In genomic region chr10:95655571-95656290, GRCh38 we compare ENCODE assay signal across 8 cellular contexts. TPM values are rescaled to one million over a fixed set of nuclear protein-coding genes. Genes with fewer than 3 reads are reported as not detected.
A peak's percentile ranks its signal among the peaks of the same experiment; 100 is the strongest.
DNase-seq lines count a peak whose midpoint lies in the region; ATAC-seq and TF ChIP-seq lines count a peak whose summit lies in the region.

No MANE protein-coding gene starts in this region.

- DNase-seq in Calu3 (no peak), fibroblast of villous mesenchyme (ENCODE audit: low read depth) (peak; percentile 76), omental fat pad (ENCODE audit: low spot score) (no peak), foreskin melanocyte (no peak), HK-2 (ENCODE audit: unreplicated experiment) (no peak)
- peak; percentile 21 to 22 for DNase-seq in activated CD4-positive, alpha-beta T cell treated with anti-CD3 and anti-CD28 coated beads, Interleukin-2, amount 50 U/mL, for 4 hours

- TF ChIP-seq CTCF in Calu3 (IDR thresholded peaks at IDR 0.05; ENCODE audit: unreplicated experiment), result no peak
- no peak for TF ChIP-seq CTCF in fibroblast of villous mesenchyme (IDR thresholded peaks at IDR 0.05; ENCODE audit: insufficient read depth, low read depth, low read length)
- TF ChIP-seq CTCF in omental fat pad (IDR thresholded peaks at IDR 0.05), result no peak

- H3K27me3 ChIP-seq in HUES6 (ENCODE audit: control insufficient read depth, insufficient read depth, low read length), result no peaks in the 10 kb centered on the region

- H3K27ac Mint-ChIP-seq in Calu3 (ENCODE audit: unreplicated experiment), result peak overlapping the region; percentile 61

- no TSS peak for BruUV-seq in Calu3 (replicated peaks; lab: Mats Ljungman, UMichigan)

- intact Hi-C loops in Calu3 (cut with micrococcal nuclease; ENCODE audit: unreplicated experiment), result no loop called here

- CTCF ChIA-PET in Calu3 (lab: Charles Lee), result interaction anchor here (0.7 kb wide), 1 partner anchor 1617 kb away, joined by 3 read pairs; no protein-coding TSS in a partner anchor

- peak overlapping the region; percentile 91 for H3K4me3 ChIP-seq in HUES6 (ENCODE audit: low read depth, low read length)
- H3K4me3 ChIP-seq in fibroblast of villous mesenchyme (ENCODE audit: low read depth, low read length), result peak overlapping the region; percentile 91

- H3K36me3 ChIP-seq in HUES6 (ENCODE audit: control insufficient read depth, insufficient read depth, low read length), result peaks cover 29% of the 10 kb centered on the region

- peak; percentile 16 for ATAC-seq in GM19438 (IDR thresholded peaks at IDR 0.05; ENCODE audit: low read depth, unreplicated experiment)
- peak; percentile 48 for ATAC-seq in omental fat pad (ENCODE audit: low FRiP score)

- 0 out of 2 replicates have a peak overlapping the region, but pooled peaks have one; percentile 57 for H3K27ac ChIP-seq in HUES6 (ENCODE audit: low read depth, low read length)

- peak overlapping the region; percentile 100 for H3K4me3 Mint-ChIP-seq in Calu3 (ENCODE audit: low read depth, unreplicated experiment)

- H3K36me3 Mint-ChIP-seq in Calu3 (ENCODE audit: insufficient read depth, unreplicated experiment), result peaks cover 34% of the 10 kb centered on the region

- no peaks in the 10 kb centered on the region for H3K27me3 Mint-ChIP-seq in Calu3 (ENCODE audit: unreplicated experiment)

- H3K4me1 Mint-ChIP-seq in Calu3 (ENCODE audit: low read depth, unreplicated experiment), result no peaks in the 10 kb centered on the region

- no peaks in the 10 kb centered on the region for H3K9me3 ChIP-seq in HUES6 (ENCODE audit: control insufficient read depth, insufficient read depth, low read depth, low read length)

- H3K9me3 Mint-ChIP-seq in Calu3 (ENCODE audit: low read depth, unreplicated experiment), result peaks cover 2% of the 10 kb centered on the region

- H3K4me1 ChIP-seq in HUES6 (ENCODE audit: control insufficient read depth, insufficient read depth, low read length), result 0 out of 2 replicates have a peak, but pooled peaks cover 11% of the 10 kb centered on the region

- H3K9ac ChIP-seq in HUES6 (ENCODE audit: low read length), result peak overlapping the region; percentile 91

RNA-seq across cellular contexts. Expression of gene ALDH18A1, which starts 0.8 kb away (rescaled TPM):
- total RNA-seq in Calu3 (2022) (50.1 and 55.8 TPM in 2 replicates), fibroblast of villous mesenchyme (107 and 154 TPM in 2 replicates), omental fat pad (10 to 100 TPM; 23.5 to 35.2 (median 28.8) TPM)

RNA-seq across cellular contexts. Expression of gene TCTN3, which starts 38.0 kb away (rescaled TPM):
- total RNA-seq in Calu3 (2022), result 23.5 and 26.1 TPM in 2 replicates
- 27.4 and 39.7 TPM in 2 replicates for total RNA-seq in fibroblast of villous mesenchyme
- total RNA-seq in omental fat pad, result 10 to 100 TPM; 24.1 to 27.1 (median 24.7) TPM

Comparison
In these comparisons a context has a peak if more than half of its experiments do, and no peak if none do; other contexts are left out.
1. DNase-seq: peak in activated CD4-positive, alpha-beta T cell treated with anti-CD3 and anti-CD28 coated beads, Interleukin-2, amount 50 U/mL, for 4 hours (2 of 2) and fibroblast of villous mesenchyme (single experiment); none in Calu3 (single experiment), omental fat pad (single experiment), foreskin melanocyte (single experiment) and HK-2 (single experiment).